8 cellular contexts compared by ENCODE assay signal in genomic region chr19:3061214-3062161, GRCh38. TPM values are rescaled to one million over a fixed set of nuclear protein-coding genes. Genes with fewer than 3 reads are reported as not detected.
DNase-seq lines count a peak whose midpoint lies in the region; ATAC-seq and TF ChIP-seq lines count a peak whose summit lies in the region.

No MANE protein-coding gene starts in this region.

- no peaks in the 10 kb centered on the region for H3K9me3 Mint-ChIP-seq in progenitor cell of endocrine pancreas (ENCODE audit: low read depth)

- no peaks in the 10 kb centered on the region for H3K27me3 Mint-ChIP-seq in progenitor cell of endocrine pancreas

- H3K27ac Mint-ChIP-seq in progenitor cell of endocrine pancreas: peak overlapping the region; percentile 86

- peak overlapping the region; percentile 78 for H3K4me3 ChIP-seq in GM12875 (ENCODE audit: low read depth, low read length)
- H3K4me3 ChIP-seq in PC-9: peak overlapping the region; percentile 59
- H3K4me3 ChIP-seq in cardiac muscle cell: peak overlapping the region; percentile 61

- no peaks in the 10 kb centered on the region for H3K36me3 ChIP-seq in PC-9 (ENCODE audit: low read depth)
- H3K36me3 ChIP-seq in cardiac muscle cell: peaks cover 14% of the 10 kb centered on the region

- POLR2A ChIA-PET in PC-9 (lab: Charles Lee; ENCODE audit: unreplicated experiment): no interaction called here

- peak; percentile 44; the same call in 1 of the 2 replicates for TF ChIP-seq CTCF in GM12875 (IDR thresholded peaks at IDR 0.05; ENCODE audit: borderline replicate concordance, insufficient read depth, low read depth, low read length)
- no peak; the same call in 1 of the 2 replicates for TF ChIP-seq CTCF in PC-9 (conservative IDR thresholded peaks at IDR 0.05)
- TF ChIP-seq CTCF in cardiac muscle cell (IDR thresholded peaks at IDR 0.05; ENCODE audit: low read depth, low read length): peak; percentile 39
- no peak for TF ChIP-seq CTCF in progenitor cell of endocrine pancreas (IDR thresholded peaks at IDR 0.05; ENCODE audit: unreplicated experiment)

- no peaks in the 10 kb centered on the region for H3K9me2 ChIP-seq in PC-9 (ENCODE audit: insufficient read depth)

- H3K4me2 ChIP-seq in PC-9: peak overlapping the region; percentile 66

- DNase-seq in PC-9: no peak
- DNase-seq in activated naive CD4-positive, alpha-beta T cell treated with anti-CD3 and anti-CD28 coated beads, Interleukin-2, amount 50 U/mL, for 16 hours: peak; percentile 68
- DNase-seq in cardiac muscle cell (ENCODE audit: low read depth in 1 of 2, low spot score in 1 of 2): peak; percentile 30 to 60
- no peak for DNase-seq in progenitor cell of endocrine pancreas (ENCODE audit: low spot score, unreplicated experiment)
- DNase-seq in iPS-NIHi7 (ENCODE audit: extremely low spot score): no peak
- no peak for DNase-seq in NCI-H2029 treated with DMSO at 0.1 percent for 48 hours (lab: John Stamatoyannopoulos, UW)

- H3K9me3 ChIP-seq in PC-9 (ENCODE audit: insufficient read depth, low read depth) (no peaks in the 10 kb centered on the region), cardiac muscle cell (ENCODE audit: low read depth) (no peaks in the 10 kb centered on the region)

- H3K27me3 ChIP-seq in PC-9 (ENCODE audit: insufficient read depth, low read depth) (no peaks in the 10 kb centered on the region), cardiac muscle cell (no peaks in the 10 kb centered on the region)

- H3K4me1 Mint-ChIP-seq in progenitor cell of endocrine pancreas (ENCODE audit: low read depth): peaks cover 31% of the 10 kb centered on the region

- H3K27ac ChIP-seq in PC-9: no peak overlapping the region
- H3K27ac ChIP-seq in cardiac muscle cell: peak overlapping the region; percentile 71

- no peaks in the 10 kb centered on the region for H3K79me2 ChIP-seq in PC-9 (ENCODE audit: low read depth)

- no peak overlapping the region for H2AFZ ChIP-seq in PC-9

- H3K4me3 Mint-ChIP-seq in progenitor cell of endocrine pancreas (ENCODE audit: low read depth): peak overlapping the region; percentile 81

- CTCF ChIA-PET in PC-9 (lab: Charles Lee): no interaction called here

- H4K20me1 ChIP-seq in PC-9 (ENCODE audit: insufficient read depth): no peaks in the 10 kb centered on the region; the same call in 1 of the 2 replicates

- intact Hi-C loops in PC-9 (cut with micrococcal nuclease; ENCODE audit: unreplicated experiment): no loop called here

- ATAC-seq in HG02973 (IDR thresholded peaks at IDR 0.05; ENCODE audit: unreplicated experiment): no peak

- peaks cover 19% of the 10 kb centered on the region; the same call in 1 of the 2 replicates for H3F3A ChIP-seq in PC-9 (ENCODE audit: insufficient read depth, low read depth)

- H3K4me1 ChIP-seq in PC-9 (replicated peaks; ENCODE audit: insufficient read depth) (no peaks in the 10 kb centered on the region), cardiac muscle cell (ENCODE audit: low read depth) (peaks cover 12% of the 10 kb centered on the region)

- peaks cover 17% of the 10 kb centered on the region for H3K36me3 Mint-ChIP-seq in progenitor cell of endocrine pancreas (ENCODE audit: insufficient read depth)

- no TSS peak for BruUV-seq in PC-9 (replicated peaks; lab: Mats Ljungman, UMichigan)

RNA-seq across cellular contexts. Expression of gene TLE5, which starts 0.8 kb away (rescaled TPM):
- total RNA-seq in PC-9 (2021): 210 and 217 TPM in 2 replicates
- 612 and 690 TPM in 2 replicates for total RNA-seq in cardiac muscle cell
- 446 and 487 TPM in 2 replicates for polyA plus RNA-seq in cardiac muscle cell
- 469 and 507 TPM in 2 replicates for total RNA-seq in progenitor cell of endocrine pancreas

RNA-seq across cellular contexts. Expression of gene TLE2, which starts 32.4 kb away (rescaled TPM):
- total RNA-seq in PC-9 (2021) (13.7 and 21.8 TPM in 2 replicates), cardiac muscle cell (71.1 and 95.9 TPM in 2 replicates), progenitor cell of endocrine pancreas (147 and 160 TPM in 2 replicates)
- 102 and 105 TPM in 2 replicates for polyA plus RNA-seq in cardiac muscle cell

RNA-seq across cellular contexts. Expression of gene GNA11, which starts 32.7 kb away (rescaled TPM):
- total RNA-seq in PC-9 (2021) (36.9 and 38.8 TPM in 2 replicates), cardiac muscle cell (36.5 and 47.5 TPM in 2 replicates), progenitor cell of endocrine pancreas (37.9 and 39.5 TPM in 2 replicates)
- polyA plus RNA-seq in cardiac muscle cell: 60.8 and 63.3 TPM in 2 replicates

Comparison
In these comparisons a context has a peak if more than half of its experiments do, and no peak if none do; other contexts are left out.
1. CTCF ChIP-seq: peak in GM12875 (single experiment) and cardiac muscle cell (single experiment); none in PC-9 (single experiment) and progenitor cell of endocrine pancreas (single experiment).
2. DNase-seq: peak in activated naive CD4-positive, alpha-beta T cell treated with anti-CD3 and anti-CD28 coated beads, Interleukin-2, amount 50 U/mL, for 16 hours (single experiment) and cardiac muscle cell (2 of 2); none in PC-9 (0 of 2), progenitor cell of endocrine pancreas (single experiment), iPS-NIHi7 (single experiment) and NCI-H2029 treated with DMSO at 0.1 percent for 48 hours (single experiment).
3. Peak in every context shown above with its lines, with median percentiles within 50 percentile points of each other: H3K4me3 ChIP-seq.